9 cellular contexts compared by ENCODE assay signal in genomic region chr12:124120718-124121117, GRCh38.
"Had no signal": no experiment of that assay in that cellular context is flagged by ENCODE, and none has a peak within 500 bp of the region (broad histone marks: within the 10 kb centered on the region; RNA-seq: fewer than 3 reads in every experiment).

No MANE protein-coding gene starts in this region.

- ATAC-seq: HepG2 had no signal

- H3K27ac Mint-ChIP-seq: H9, HFFc6, IgD-negative memory B cell had no signal

- DNase-seq: GM23248, H9, HCEC 1CT, HFFc6, KBM-7 had no signal

- H3K4me3 Mint-ChIP-seq: H9, HFFc6, IgD-negative memory B cell had no signal

- H3K4me1 Mint-ChIP-seq: IgD-negative memory B cell had no signal

- H3K4me3 ChIP-seq: GM23248 had no signal

- H3K36me3 Mint-ChIP-seq: IgD-negative memory B cell had no signal

- H3K27ac ChIP-seq: GM23248, HL-60, KMS-11 had no signal

- H3K9me3 Mint-ChIP-seq: HFFc6, IgD-negative memory B cell had no signal
